ENCODE assay signal across 32 cellular contexts in genomic region chr12:105912911-105913514, GRCh38.
"Had no signal": no experiment of that assay in that cellular context is flagged by ENCODE, and none has a peak within 500 bp of the region (broad histone marks: within the 10 kb centered on the region; RNA-seq: fewer than 3 reads in every experiment).

No MANE protein-coding gene starts in this region.

- H3K4me3 Mint-ChIP-seq: activated CD4-positive, alpha-beta memory T cell treated with anti-CD3 and anti-CD28 coated beads, Interleukin-2, amount 10 ng/mL, durations not matched to agents 7 days and 5 days; activated CD4-positive, alpha-beta T cell treated with anti-CD3 and anti-CD28 coated beads, Interleukin-2, amount 10 ng/mL, durations not matched to agents 7 days and 5 days; activated T-cell treated with anti-CD3 and anti-CD28 coated beads, Interleukin-2, amount 50 U/mL, for 24 hours; brain; mesothelial cell of epicardium; naive thymus-derived CD4-positive, alpha-beta T cell; stimulated activated memory B cell treated with anti-CD40 and anti-IgM and Interleukin-4, amounts not matched to agents 10 μg/mL and 1 μg/mL and 100 μg/mL, for 72 hours; stimulated activated naive CD8-positive, alpha-beta T cell treated with anti-CD3 and anti-CD28 coated beads, Interleukin-15, amount 100 ng/mL, for 72 hours; T-helper 17 cell had no signal

- H3K9me3 Mint-ChIP-seq: activated CD4-positive, alpha-beta T cell treated with anti-CD3 and anti-CD28 coated beads, Interleukin-2, amount 10 ng/mL, durations not matched to agents 7 days and 5 days; activated T-cell treated with anti-CD3 and anti-CD28 coated beads, Interleukin-2, amount 50 U/mL, for 24 hours; stimulated activated memory B cell treated with anti-CD40 and anti-IgM and Interleukin-4, amounts not matched to agents 10 μg/mL and 1 μg/mL and 100 μg/mL, for 72 hours had no signal

- H3K4me2 ChIP-seq: smooth muscle cell had no signal

- H3K36me3 ChIP-seq: ovary, upper lobe of left lung had no signal

- H3K4me1 Mint-ChIP-seq: activated CD4-positive, alpha-beta memory T cell treated with anti-CD3 and anti-CD28 coated beads, Interleukin-2, amount 10 ng/mL, durations not matched to agents 7 days and 5 days; activated CD4-positive, alpha-beta T cell treated with anti-CD3 and anti-CD28 coated beads, Interleukin-2, amount 10 ng/mL, durations not matched to agents 7 days and 5 days; brain; naive thymus-derived CD4-positive, alpha-beta T cell; stimulated activated memory B cell treated with anti-CD40 and anti-IgM and Interleukin-4, amounts not matched to agents 10 μg/mL and 1 μg/mL and 100 μg/mL, for 72 hours; stimulated activated naive CD8-positive, alpha-beta T cell treated with anti-CD3 and anti-CD28 coated beads, Interleukin-15, amount 100 ng/mL, for 72 hours; T-helper 17 cell had no signal

- H3K9me3 ChIP-seq: ovary, psoas muscle, upper lobe of left lung had no signal

- DNase-seq: activated CD4-positive, alpha-beta memory T cell treated with anti-CD3 and anti-CD28 coated beads, Interleukin-2, amount 10 ng/mL, durations not matched to agents 7 days and 5 days; activated CD4-positive, alpha-beta T cell treated with anti-CD3 and anti-CD28 coated beads for 1 hour; activated CD4-positive, alpha-beta T cell treated with anti-CD3 and anti-CD28 coated beads, Interleukin-2, amount 10 ng/mL, durations not matched to agents 7 days and 5 days; activated CD8-positive, alpha-beta memory T cell treated with anti-CD3 and anti-CD28 coated beads, Interleukin-2, amount 50 U/mL, for 48 hours; activated gamma-delta T cell; activated naive CD4-positive, alpha-beta T cell treated with anti-CD3 and anti-CD28 coated beads, Interleukin-2, amount 50 U/mL, for 16 hours; activated T-cell treated with anti-CD3 and anti-CD28 coated beads, Interleukin-2, amount 50 U/mL, for 24 hours; amygdala; dorsolateral prefrontal cortex; effector memory CD4-positive, alpha-beta T cell; erythroblast; foreskin fibroblast; head of caudate nucleus; hippocampal formation; left cardiac atrium; mammary epithelial cell; naive thymus-derived CD4-positive, alpha-beta T cell; ovary; psoas muscle; stimulated activated CD4-positive, alpha-beta T cell treated with anti-CD3 and anti-CD28 coated beads, Interleukin-1b, Interleukin-23, amount 100 ng/mL, for 48 hours; stimulated activated CD4-positive, alpha-beta T cell treated with anti-CD3 and anti-CD28 coated beads, Interleukin-4, amount 100 ng/mL, for 4 hours; stimulated activated CD8-positive, alpha-beta memory T cell treated with anti-CD3 and anti-CD28 coated beads, Interleukin-4, amount 100 ng/mL, for 48 hours; stimulated activated naive CD8-positive, alpha-beta T cell treated with anti-CD3 and anti-CD28 coated beads, Interleukin-15, amount 100 ng/mL, for 72 hours; substantia nigra; T-helper 17 cell; T1000; upper lobe of left lung had no signal

- H3K27me3 Mint-ChIP-seq: activated CD4-positive, alpha-beta memory T cell treated with anti-CD3 and anti-CD28 coated beads, Interleukin-2, amount 10 ng/mL, durations not matched to agents 7 days and 5 days; activated T-cell treated with anti-CD3 and anti-CD28 coated beads, Interleukin-2, amount 50 U/mL, for 24 hours; stimulated activated memory B cell treated with anti-CD40 and anti-IgM and Interleukin-4, amounts not matched to agents 10 μg/mL and 1 μg/mL and 100 μg/mL, for 72 hours; stimulated activated naive CD8-positive, alpha-beta T cell treated with anti-CD3 and anti-CD28 coated beads, Interleukin-15, amount 100 ng/mL, for 72 hours; T-helper 17 cell had no signal

- H3K36me3 Mint-ChIP-seq: brain; mesothelial cell of epicardium; naive thymus-derived CD4-positive, alpha-beta T cell; stimulated activated memory B cell treated with anti-CD40 and anti-IgM and Interleukin-4, amounts not matched to agents 10 μg/mL and 1 μg/mL and 100 μg/mL, for 72 hours had no signal

- H3K27me3 ChIP-seq: dorsolateral prefrontal cortex, ovary, upper lobe of left lung had no signal

- H3K4me3 ChIP-seq: coronary artery, dorsolateral prefrontal cortex, ovary, psoas muscle, smooth muscle cell, upper lobe of left lung had no signal

- H3K27ac Mint-ChIP-seq: activated CD4-positive, alpha-beta memory T cell treated with anti-CD3 and anti-CD28 coated beads, Interleukin-2, amount 10 ng/mL, durations not matched to agents 7 days and 5 days; activated CD4-positive, alpha-beta T cell treated with anti-CD3 and anti-CD28 coated beads, Interleukin-2, amount 10 ng/mL, durations not matched to agents 7 days and 5 days; activated T-cell treated with anti-CD3 and anti-CD28 coated beads, Interleukin-2, amount 50 U/mL, for 24 hours; brain; mesothelial cell of epicardium; naive thymus-derived CD4-positive, alpha-beta T cell; stimulated activated memory B cell treated with anti-CD40 and anti-IgM and Interleukin-4, amounts not matched to agents 10 μg/mL and 1 μg/mL and 100 μg/mL, for 72 hours; stimulated activated naive CD8-positive, alpha-beta T cell treated with anti-CD3 and anti-CD28 coated beads, Interleukin-15, amount 100 ng/mL, for 72 hours; T-helper 17 cell had no signal

- H3K4me1 ChIP-seq: psoas muscle, upper lobe of left lung had no signal

- H3K27ac ChIP-seq: coronary artery, dorsolateral prefrontal cortex, ovary, psoas muscle, upper lobe of left lung had no signal
